ENCODE assay signal across 1 cellular context in the genomic region with DNA sequence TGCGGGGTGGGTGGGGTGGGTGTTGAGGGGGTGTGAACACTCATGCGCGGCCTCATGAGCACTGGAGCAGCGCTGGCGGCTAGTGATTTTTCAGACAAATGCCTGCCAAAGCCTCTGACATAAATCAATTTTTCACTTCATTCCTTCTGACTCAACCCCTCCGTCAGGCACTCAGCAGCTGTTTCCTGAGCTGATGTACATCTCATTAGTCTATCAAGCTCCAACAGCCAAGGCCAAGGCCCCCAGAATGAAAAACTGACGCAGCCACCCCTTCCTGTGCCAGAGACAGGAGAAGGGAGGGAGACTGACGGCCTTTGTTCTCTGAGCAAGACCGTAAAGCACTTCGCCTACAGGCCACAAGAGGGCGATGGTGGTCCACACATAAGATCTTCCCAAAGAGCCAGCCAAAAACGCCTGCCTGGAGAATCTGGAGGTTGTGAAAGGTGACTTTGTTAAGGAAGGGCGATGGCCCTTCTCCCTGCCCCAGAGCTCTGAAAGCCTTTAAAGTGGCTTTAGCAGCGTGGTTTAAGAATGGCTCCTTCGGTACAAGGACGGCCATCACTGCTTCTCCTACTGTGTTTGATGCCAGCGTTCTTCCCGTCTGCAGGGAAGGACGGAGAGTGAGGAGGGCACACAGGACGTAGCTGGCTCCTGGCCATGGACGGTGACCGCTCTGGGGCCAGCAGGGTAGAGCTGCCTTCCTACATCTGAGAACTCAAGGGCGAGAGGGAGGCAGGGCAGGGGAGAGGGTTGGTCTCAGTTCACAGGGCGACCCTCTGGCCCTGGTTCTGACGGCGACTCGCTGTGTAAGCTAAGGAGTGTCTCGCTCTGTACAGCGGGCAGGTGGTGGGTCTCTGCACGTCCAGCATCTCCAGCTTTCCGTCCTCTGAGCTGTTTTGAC.
TF ChIP-seq lines count a peak whose summit lies in the region.

No MANE protein-coding gene starts in this region.

TF ChIP-seq in endothelial cell of umbilical vein, 7 proteins besides CTCF, POLR2A, EP300 and RAD21:
- TF ChIP-seq GATA2 (IDR thresholded peaks at IDR 0.05; ENCODE audit: insufficient read depth, insufficient read length, low read depth, low read length) = peak; percentile 92
- TF ChIP-seq, protein P1, sequence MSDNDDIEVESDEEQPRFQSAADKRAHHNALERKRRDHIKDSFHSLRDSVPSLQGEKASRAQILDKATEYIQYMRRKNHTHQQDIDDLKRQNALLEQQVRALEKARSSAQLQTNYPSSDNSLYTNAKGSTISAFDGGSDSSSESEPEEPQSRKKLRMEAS (IDR thresholded peaks at IDR 0.05; ENCODE audit: insufficient read depth, insufficient read length) = no peak
- TF ChIP-seq MYC (IDR thresholded peaks at IDR 0.05; ENCODE audit: low read depth, low read length) = no peak
- TF ChIP-seq POLR2AphosphoS5 (IDR thresholded peaks at IDR 0.05; ENCODE audit: insufficient read depth, low read depth, low read length) = peak; percentile 87
- peak; percentile 97 for TF ChIP-seq FOS (IDR thresholded peaks at IDR 0.05; ENCODE audit: borderline replicate concordance, insufficient read depth, low read length)
- no peak for TF ChIP-seq EZH2 (IDR thresholded peaks at IDR 0.05; ENCODE audit: borderline replicate concordance, low read depth, low read length, severe bottlenecking)
- peak; percentile 82 for TF ChIP-seq JUN (IDR thresholded peaks at IDR 0.05; ENCODE audit: borderline replicate concordance, insufficient read depth, insufficient read length, low read depth)
TF ChIP-seq in endothelial cell of umbilical vein: peak in this region for 4.
